ENCODE assay signal across 3 cellular contexts in the genomic region with DNA sequence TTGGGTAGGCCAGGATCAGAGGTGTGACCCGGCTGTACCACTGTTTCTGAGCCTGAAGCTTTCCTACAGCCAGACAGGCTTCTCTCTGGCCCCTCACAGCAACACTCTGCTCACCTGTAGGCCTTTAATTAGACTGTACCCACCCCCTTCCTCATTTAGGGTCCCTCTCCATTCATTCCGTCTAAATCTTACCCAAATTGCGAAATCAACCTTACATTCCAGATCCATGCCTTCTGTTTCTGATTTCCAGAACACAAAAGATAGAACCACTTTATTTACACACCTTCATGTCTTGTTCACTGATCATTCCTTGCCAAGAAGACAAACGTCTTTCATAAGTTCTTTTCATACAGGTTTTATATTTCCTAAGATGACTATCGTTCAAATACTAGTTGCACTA.
A peak's percentile ranks its signal among the peaks of the same experiment; 100 is the strongest.
TF ChIP-seq lines count a peak whose summit lies in the region.

No MANE protein-coding gene starts in this region.

TF ChIP-seq in HepG2, 621 proteins besides CTCF, POLR2A, EP300 and RAD21:
- TF ChIP-seq HDAC1 (CRISPR knock-in tag; IDR thresholded peaks at IDR 0.05) (no peak), CEBPB (IDR thresholded peaks at IDR 0.05; ENCODE audit: borderline replicate concordance, low read depth, low read length) (0 out of 2 replicates have a peak, but pooled peaks have one; percentile 20)

TF ChIP-seq in IMR-90, 13 proteins besides CTCF, POLR2A, EP300 and RAD21:
- TF ChIP-seq CEBPB (IDR thresholded peaks at IDR 0.05; ENCODE audit: low read depth, low read length) = peak; percentile 36
- TF ChIP-seq, protein P1, sequence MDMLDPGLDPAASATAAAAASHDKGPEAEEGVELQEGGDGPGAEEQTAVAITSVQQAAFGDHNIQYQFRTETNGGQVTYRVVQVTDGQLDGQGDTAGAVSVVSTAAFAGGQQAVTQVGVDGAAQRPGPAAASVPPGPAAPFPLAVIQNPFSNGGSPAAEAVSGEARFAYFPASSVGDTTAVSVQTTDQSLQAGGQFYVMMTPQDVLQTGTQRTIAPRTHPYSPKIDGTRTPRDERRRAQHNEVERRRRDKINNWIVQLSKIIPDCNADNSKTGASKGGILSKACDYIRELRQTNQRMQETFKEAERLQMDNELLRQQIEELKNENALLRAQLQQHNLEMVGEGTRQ (IDR thresholded peaks at IDR 0.05; ENCODE audit: low read depth, low read length) = no peak

TF ChIP-seq in H1, 55 proteins besides CTCF, POLR2A, EP300 and RAD21:
- TF ChIP-seq TCF12 (IDR thresholded peaks at IDR 0.05; ENCODE audit: low read depth, low read length) (no peak), EZH2 (IDR thresholded peaks at IDR 0.05; ENCODE audit: low read depth, low read length, severe bottlenecking) (no peak), ZNF274 (IDR thresholded peaks at IDR 0.05; ENCODE audit: borderline replicate concordance, extremely low read depth, low read length) (no peak), CEBPB (IDR thresholded peaks at IDR 0.05; ENCODE audit: low read depth, low read length) (peak; percentile 64; the same call in 1 of the 2 replicates)
